16 cellular contexts compared by ENCODE assay signal in the genomic region with DNA sequence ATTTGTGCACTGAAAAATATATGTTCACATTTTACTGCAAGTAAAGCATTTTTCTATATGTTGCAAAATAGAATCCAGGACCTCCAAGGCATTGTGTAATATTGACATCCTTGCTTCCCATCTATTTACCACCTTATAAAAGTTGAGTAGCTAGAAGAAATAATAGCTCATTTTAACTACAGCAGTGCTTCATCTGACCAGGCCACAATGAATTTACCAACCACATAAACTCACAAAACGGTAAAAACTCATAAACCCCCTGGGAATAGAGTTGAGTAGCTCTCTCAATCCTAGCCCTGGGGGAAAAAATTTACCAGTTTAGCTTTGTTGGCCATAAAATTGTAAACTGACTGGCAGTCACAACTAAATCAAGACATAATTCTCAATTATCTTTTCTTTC. TPM values are rescaled to one million over a fixed set of nuclear protein-coding genes. Genes with fewer than 3 reads are reported as not detected.
DNase-seq lines count a peak whose midpoint lies in the region; ATAC-seq and TF ChIP-seq lines count a peak whose summit lies in the region.
"Had no signal": no experiment of that assay in that cellular context is flagged by ENCODE, and none has a peak within 500 bp of the region (broad histone marks: within the 10 kb centered on the region; RNA-seq: fewer than 3 reads in every experiment).

No MANE protein-coding gene starts in this region.

- peak overlapping the region; percentile 83 for H3K27ac ChIP-seq in PC-3 (ENCODE audit: low read length)
- H3K27ac ChIP-seq in vagina: peak overlapping the region; percentile 99
- no peak overlapping the region for H3K27ac ChIP-seq in CD8-positive, alpha-beta T cell (ENCODE audit: low read depth, low read length)
- H3K27ac ChIP-seq in heart right ventricle: peak overlapping the region in 5 of 10 donors; percentile 7 to 99 (median 13)

- ATAC-seq in natural killer cell treated with Interleukin-12 subunit alpha and Interleukin-12 subunit beta and Interleukin-15 and Interleukin-18, amount 100 ng/mL, for 72 hours: no peak
- ATAC-seq in natural killer cell (no peak), PC-3 (no peak), heart right ventricle (no peak)
- no peak for ATAC-seq in CD8-positive, alpha-beta T cell

- H3K36me3 ChIP-seq in PC-3 (ENCODE audit: low read depth, low read length): no peaks in the 10 kb centered on the region
- H3K36me3 ChIP-seq in vagina: no peaks in the 10 kb centered on the region
- no peaks in the 10 kb centered on the region for H3K36me3 ChIP-seq in CD8-positive, alpha-beta T cell (ENCODE audit: insufficient read depth, low read length)
- H3K36me3 ChIP-seq in heart right ventricle: peaks cover 0 to 10% (median 0%) of the 10 kb centered on the region in 9 donors

- no peaks in the 10 kb centered on the region for H3K27me3 Mint-ChIP-seq in natural killer cell treated with Interleukin-12 subunit alpha and Interleukin-12 subunit beta and Interleukin-15 and Interleukin-18, amount 100 ng/mL, for 72 hours
- no peaks in the 10 kb centered on the region for H3K27me3 Mint-ChIP-seq in natural killer cell (ENCODE audit: low read depth in 2 of 2)
- no peaks in the 10 kb centered on the region for H3K27me3 Mint-ChIP-seq in CD8-positive, alpha-beta T cell (ENCODE audit: low read depth)
- H3K27me3 Mint-ChIP-seq: activated CD4-positive, alpha-beta T cell treated with anti-CD3 and anti-CD28 coated beads, Interleukin-2, amount 10 ng/mL, durations not matched to agents 24 days and 14 days had no signal

- H3K4me3 ChIP-seq in PC-3 (ENCODE audit: low read length) (peak overlapping the region; percentile 29), vagina (no peak overlapping the region), heart right ventricle (no peak overlapping the region)
- no peak overlapping the region for H3K4me3 ChIP-seq in CD8-positive, alpha-beta T cell (ENCODE audit: low read depth, low read length)
- H3K4me3 ChIP-seq: lung had no signal

- intact Hi-C loops in natural killer cell (cut with micrococcal nuclease): no loop called here
- intact Hi-C loops in PC-3 (cut with micrococcal nuclease): no loop called here
- intact Hi-C loops in vagina (cut with DNase I): no loop called here
- intact Hi-C loops in CD8-positive, alpha-beta T cell (cut with DNase I, micrococcal nuclease): loop anchor here (5.0 to 10.0 kb wide), 3 partner anchors 60 to 1095 kb away; a partner anchor contains a TSS
- intact Hi-C loops in heart right ventricle (cut with DNase I): loop anchor here in 5 of 10 donors (5.0 to 10.0 kb wide), 5 partner anchors 73 to 243 kb away; no protein-coding TSS in a partner anchor

- peak overlapping the region; percentile 57 for H3K4me2 ChIP-seq in PC-3 (ENCODE audit: low read length)

- H3K27ac Mint-ChIP-seq in natural killer cell treated with Interleukin-12 subunit alpha and Interleukin-12 subunit beta and Interleukin-15 and Interleukin-18, amount 100 ng/mL, for 72 hours: peak overlapping the region in 1 of 2 donors; percentile 93
- peak overlapping the region in 1 of 2 donors; percentile 95 for H3K27ac Mint-ChIP-seq in natural killer cell
- no peak overlapping the region for H3K27ac Mint-ChIP-seq in CD8-positive, alpha-beta T cell
- H3K27ac Mint-ChIP-seq: activated CD4-positive, alpha-beta T cell treated with anti-CD3 and anti-CD28 coated beads, Interleukin-2, amount 10 ng/mL, durations not matched to agents 24 days and 14 days; activated T-helper 2 cell treated with anti-CD3 and anti-CD28 coated beads, Interferon-gamma antibody, Interleukin-2, Interleukin-4, amounts not matched to agents 10 μg/mL and 5 μg/mL and 100 μg/mL, durations not matched to agents 14 hours and 24 hours and 36 hours had no signal

- H3K36me3 Mint-ChIP-seq in natural killer cell treated with Interleukin-12 subunit alpha and Interleukin-12 subunit beta and Interleukin-15 and Interleukin-18, amount 100 ng/mL, for 72 hours: peaks cover 17% of the 10 kb centered on the region
- peaks cover 7% of the 10 kb centered on the region for H3K36me3 Mint-ChIP-seq in natural killer cell
- peaks cover 26% of the 10 kb centered on the region for H3K36me3 Mint-ChIP-seq in CD8-positive, alpha-beta T cell

- BruUV-seq in PC-3 (replicated peaks; lab: Mats Ljungman, UMichigan): no TSS peak

- H3K27me3 ChIP-seq in PC-3 (ENCODE audit: low read length) (no peaks in the 10 kb centered on the region), vagina (no peaks in the 10 kb centered on the region), heart right ventricle (no peaks in the 10 kb centered on the region)
- no peaks in the 10 kb centered on the region for H3K27me3 ChIP-seq in CD8-positive, alpha-beta T cell (ENCODE audit: insufficient read depth, low read length)

- H3F3A ChIP-seq in PC-3 (ENCODE audit: low read length, unreplicated experiment): peaks cover 17% of the 10 kb centered on the region

- H4K20me1 ChIP-seq in PC-3 (ENCODE audit: low read length): no peaks in the 10 kb centered on the region

- peaks cover 44 to 65% of the 10 kb centered on the region in 2 donors for H3K4me1 Mint-ChIP-seq in natural killer cell treated with Interleukin-12 subunit alpha and Interleukin-12 subunit beta and Interleukin-15 and Interleukin-18, amount 100 ng/mL, for 72 hours (ENCODE audit: low read depth in 2 of 2)
- H3K4me1 Mint-ChIP-seq in natural killer cell: peaks cover 42 to 56% of the 10 kb centered on the region in 2 donors
- peaks cover 55% of the 10 kb centered on the region for H3K4me1 Mint-ChIP-seq in CD8-positive, alpha-beta T cell (ENCODE audit: low read depth)

- no peak for DNase-seq in natural killer cell treated with Interleukin-12 subunit alpha and Interleukin-12 subunit beta and Interleukin-15 and Interleukin-18, amount 100 ng/mL, for 72 hours (ENCODE audit: low spot score)
- no peak for DNase-seq in natural killer cell
- peak; percentile 39 for DNase-seq in PC-3
- peak; percentile 49 for DNase-seq in fibroblast of peridontal ligament (ENCODE audit: extremely low read depth)
- no peak for DNase-seq in vagina (ENCODE audit: extremely low spot score in 2 of 2)
- no peak for DNase-seq in CD8-positive, alpha-beta T cell
- no peak for DNase-seq in GM10266 (ENCODE audit: extremely low spot score)
- no peak for DNase-seq in heart right ventricle
- DNase-seq: activated CD4-positive, alpha-beta T cell treated with anti-CD3 and anti-CD28 coated beads, Interleukin-2, amount 10 ng/mL, durations not matched to agents 24 days and 14 days; NCI-H2171; Right ventricle myocardium superior; small intestine; T-helper 9 cell had no signal

- H2AFZ ChIP-seq in PC-3 (ENCODE audit: low read length): no peak overlapping the region

- TF ChIP-seq POLR2A in vagina (IDR thresholded peaks at IDR 0.05): no peak

- 49 to 61% methylated on average over 1 of the region's 1 CpG for WGBS in heart right ventricle, 2 donors

- H3K4me1 ChIP-seq in PC-3 (ENCODE audit: insufficient read depth, low read length) (peaks cover 63% of the 10 kb centered on the region), vagina (peaks cover 52% of the 10 kb centered on the region), heart right ventricle (peaks cover under 1 to 73% (median 67%) of the 10 kb centered on the region in 9 donors)
- peaks cover 12% of the 10 kb centered on the region for H3K4me1 ChIP-seq in CD8-positive, alpha-beta T cell (ENCODE audit: insufficient read depth, low read length)

- peak overlapping the region; percentile 72 for H3K4me3 Mint-ChIP-seq in natural killer cell treated with Interleukin-12 subunit alpha and Interleukin-12 subunit beta and Interleukin-15 and Interleukin-18, amount 100 ng/mL, for 72 hours
- no peak overlapping the region for H3K4me3 Mint-ChIP-seq in natural killer cell
- no peak overlapping the region for H3K4me3 Mint-ChIP-seq in CD8-positive, alpha-beta T cell

- no peaks in the 10 kb centered on the region for H3K9me2 ChIP-seq in PC-3 (replicated peaks; ENCODE audit: low read length)

- TF ChIP-seq CTCF in natural killer cell (IDR thresholded peaks at IDR 0.05): no peak
- no peak for TF ChIP-seq CTCF in PC-3 (conservative IDR thresholded peaks at IDR 0.05; ENCODE audit: low read depth, low read length)
- TF ChIP-seq CTCF in vagina (IDR thresholded peaks at IDR 0.05): no peak
- no peak for TF ChIP-seq CTCF in CD8-positive, alpha-beta T cell (IDR thresholded peaks at IDR 0.05)
- TF ChIP-seq CTCF in GM10266 (IDR thresholded peaks at IDR 0.05; ENCODE audit: control insufficient read depth, insufficient read depth, low read depth, missing control alignments): no peak
- TF ChIP-seq CTCF in heart right ventricle (IDR thresholded peaks at IDR 0.05): no peak

- no peaks in the 10 kb centered on the region for H3K9me3 Mint-ChIP-seq in natural killer cell treated with Interleukin-12 subunit alpha and Interleukin-12 subunit beta and Interleukin-15 and Interleukin-18, amount 100 ng/mL, for 72 hours
- H3K9me3 Mint-ChIP-seq in natural killer cell: no peaks in the 10 kb centered on the region
- H3K9me3 Mint-ChIP-seq in CD8-positive, alpha-beta T cell: no peaks in the 10 kb centered on the region
- H3K9me3 Mint-ChIP-seq: activated CD4-positive, alpha-beta T cell treated with anti-CD3 and anti-CD28 coated beads, Interleukin-2, amount 10 ng/mL, durations not matched to agents 24 days and 14 days; activated T-helper 2 cell treated with anti-CD3 and anti-CD28 coated beads, Interferon-gamma antibody, Interleukin-2, Interleukin-4, amounts not matched to agents 10 μg/mL and 5 μg/mL and 100 μg/mL, durations not matched to agents 14 hours and 24 hours and 36 hours; neural crest cell had no signal

- H3K9ac ChIP-seq in PC-3 (ENCODE audit: low read length): peak overlapping the region; percentile 33

- H3K9me3 ChIP-seq in PC-3 (ENCODE audit: low read length) (no peaks in the 10 kb centered on the region), vagina (no peaks in the 10 kb centered on the region), heart right ventricle (no peaks in the 10 kb centered on the region)
- H3K9me3 ChIP-seq in CD8-positive, alpha-beta T cell (ENCODE audit: low read length): no peaks in the 10 kb centered on the region

- POLR2A ChIA-PET in PC-3 (lab: Charles Lee; ENCODE audit: unreplicated experiment): interaction anchor here (0.6 kb wide), 1 partner anchor 9 kb away, joined by 16 read pairs; no protein-coding TSS in a partner anchor
- POLR2A ChIA-PET in CD8-positive, alpha-beta T cell (lab: Charles Lee): interaction anchor here (1.2 kb wide), 1 partner anchor 11 kb away, joined by 5 read pairs; no protein-coding TSS in a partner anchor

- CTCF ChIA-PET in PC-3 (lab: Charles Lee): interaction anchor here (1.1 kb wide), 1 partner anchor 329 kb away, joined by 4 read pairs; no protein-coding TSS in a partner anchor
- CTCF ChIA-PET in CD8-positive, alpha-beta T cell (lab: Charles Lee): interaction anchor here (0.6 to 3.0 kb wide), 8 partner anchors 8 to 435 kb away, joined by 3 to 13 read pairs (median 3); no protein-coding TSS in a partner anchor

- peaks cover 73% of the 10 kb centered on the region for H3K79me2 ChIP-seq in PC-3 (ENCODE audit: low read length)

RNA-seq across cellular contexts. Expression of a gene that starts 3.9 kb away (rescaled TPM):
- 100 to 1,000 TPM in 1 of 2 donors, 10 to 100 TPM in 1; 56.4 to 103 TPM for total RNA-seq in natural killer cell treated with Interleukin-12 subunit alpha and Interleukin-12 subunit beta and Interleukin-15 and Interleukin-18, amount 100 ng/mL, for 72 hours
- total RNA-seq in natural killer cell (100 to 1,000 TPM in 1 of 3 donors, 10 to 100 TPM in 2; 90.4 to 120 (median 97.9) TPM), PC-3 (2014; rRNA removed) (19.1 and 27.0 TPM in 2 replicates), vagina (43.2 TPM), heart right ventricle (10 to 100 TPM; 26.8 to 46.5 (median 41.1) TPM)
- total RNA-seq in CD8-positive, alpha-beta T cell: 10 to 100 TPM; 73.3 to 81.1 TPM
- polyA plus RNA-seq in heart right ventricle: 1 to 10 TPM; 4.1 to 7.5 TPM

Comparison
In these comparisons a context has a peak if more than half of its experiments do, and no peak if none do; other contexts are left out.
1. DNase-seq: peak in PC-3 (single experiment) and fibroblast of peridontal ligament (single experiment); none in natural killer cell treated with Interleukin-12 subunit alpha and Interleukin-12 subunit beta and Interleukin-15 and Interleukin-18, amount 100 ng/mL, for 72 hours (single experiment), natural killer cell (single experiment), vagina (0 of 2), CD8-positive, alpha-beta T cell (0 of 7), GM10266 (single experiment) and heart right ventricle (0 of 2).
2. intact Hi-C loops: an anchor here in CD8-positive, alpha-beta T cell (5.0 to 10.0 kb wide); none called in natural killer cell, PC-3 and vagina.